In the genomic region with DNA sequence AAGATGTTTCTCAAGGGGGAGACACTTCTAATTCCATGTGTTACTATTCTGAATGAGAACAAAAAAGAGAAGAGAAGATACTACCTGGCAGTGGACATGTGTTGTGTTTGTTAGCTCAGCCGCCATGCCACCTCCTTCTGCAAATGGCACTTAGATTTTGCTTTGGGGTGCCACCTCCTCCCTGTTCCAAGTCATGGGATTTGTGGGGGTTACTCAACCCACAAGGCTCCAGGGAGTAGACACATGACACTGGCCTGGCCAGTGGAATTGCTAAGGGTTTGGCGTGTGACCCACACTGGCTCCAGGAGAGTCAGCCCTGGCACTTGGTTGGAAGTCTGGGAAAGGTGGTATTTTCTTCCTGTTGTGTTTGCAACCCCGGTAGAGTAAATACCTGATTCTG, we compare ENCODE assay signal across 30 cellular contexts.
"Had no signal": no experiment of that assay in that cellular context is flagged by ENCODE, and none has a peak within 500 bp of the region (broad histone marks: within the 10 kb centered on the region; RNA-seq: fewer than 3 reads in every experiment).

No MANE protein-coding gene starts in this region.

- H3K36me3 ChIP-seq: adrenal gland, ascending aorta, brain microvascular endothelial cell, breast epithelium, cardiac muscle cell had no signal

- H3K27ac ChIP-seq: adrenal gland, ascending aorta, body of pancreas, brain microvascular endothelial cell, breast epithelium, cardiac muscle cell had no signal

- DNase-seq: activated effector memory CD4-positive, alpha-beta T cell treated with anti-CD3 and anti-CD28 coated beads, Interleukin-2, amount 50 U/mL, for 16 hours; activated effector memory CD4-positive, alpha-beta T cell treated with Interleukin-2 at 50 U/mL for 16 hours; activated gamma-delta T cell; activated gamma-delta T cell treated with Interleukin-2 at 50 U/mL for 16 hours; activated naive CD4-positive, alpha-beta T cell; activated naive CD4-positive, alpha-beta T cell treated with anti-CD3 and anti-CD28 coated beads for 36 hours; activated naive CD4-positive, alpha-beta T cell treated with anti-CD3 and anti-CD28 coated beads, Interleukin-2, amount 10 ng/mL, durations not matched to agents 7 days and 5 days; activated naive CD4-positive, alpha-beta T cell treated with anti-CD3 and anti-CD28 coated beads, Interleukin-2, amount 50 U/mL, for 16 hours; activated naive CD4-positive, alpha-beta T cell treated with Interleukin-2 at 50 U/mL for 16 hours; activated naive CD8-positive, alpha-beta T cell treated with anti-CD3 and anti-CD28 coated beads for 36 hours; activated naive CD8-positive, alpha-beta T cell treated with anti-CD3 and anti-CD28 coated beads, Interleukin-2, amount 10 ng/mL, durations not matched to agents 7 days and 5 days; activated naive CD8-positive, alpha-beta T cell treated with anti-CD3 and anti-CD28 coated beads, Interleukin-2, amount 50 U/mL, for 24 hours; activated T-cell treated with anti-CD3 and anti-CD28 coated beads, Interleukin-2, amount 50 U/mL, for 1 hour; activated T-cell treated with anti-CD3 and anti-CD28 coated beads, Interleukin-2, amount 50 U/mL, for 24 hours; activated T-cell treated with anti-CD3 and anti-CD28 coated beads, Interleukin-2, amount 50 U/mL, for 4 hours; activated T-cell treated with anti-CD3 and anti-CD28 coated beads, Interleukin-2, amount 50 U/mL, for 48 hours; activated T-cell treated with anti-CD3 and anti-CD28 coated beads, Interleukin-2, amount 50 U/mL, for 72 hours; adrenal gland; amniotic stem cell; aorta; body of pancreas; brain microvascular endothelial cell; caudate nucleus; central memory CD4-positive, alpha-beta T cell; cerebellar nuclear complex had no signal

- H3K27me3 ChIP-seq: adrenal gland, ascending aorta, body of pancreas, brain microvascular endothelial cell, breast epithelium, cardiac muscle cell had no signal

- H3K9me3 ChIP-seq: ascending aorta, body of pancreas, breast epithelium had no signal

- H3K4me1 ChIP-seq: adrenal gland, ascending aorta, body of pancreas, breast epithelium had no signal

- FAIRE-seq: astrocyte, bronchial epithelial cell had no signal

- H3K4me3 ChIP-seq: adrenal gland, ascending aorta, body of pancreas, breast epithelium, cardiac muscle cell had no signal
